In genomic region chr9:127525426-127526188, GRCh38 we compare ENCODE assay signal across 9 cellular contexts.
DNase-seq lines count a peak whose midpoint lies in the region; ATAC-seq and TF ChIP-seq lines count a peak whose summit lies in the region.
"Had no signal": no experiment of that assay in that cellular context is flagged by ENCODE, and none has a peak within 500 bp of the region (broad histone marks: within the 10 kb centered on the region; RNA-seq: fewer than 3 reads in every experiment).

No MANE protein-coding gene starts in this region.

- peaks cover 26% of the 10 kb centered on the region for H3K9me3 Mint-ChIP-seq in activated CD4-positive, alpha-beta T cell treated with anti-CD3 and anti-CD28 coated beads, Interleukin-2, amount 10 ng/mL, durations not matched to agents 7 days and 5 days
- peaks cover 24% of the 10 kb centered on the region for H3K9me3 Mint-ChIP-seq in activated T-helper 1 cell treated with anti-CD3 and anti-CD28 coated beads, Interleukin-12 subunit alpha, Interleukin-12 subunit beta, Interleukin-2, Interleukin-4 antibody, amounts not matched to agents 30 ng/mL and 10 ng/mL and 1 ng/mL, durations not matched to agents 14 hours and 24 hours and 36 hours

- DNase-seq in AG04449 (ENCODE audit: low read depth, low spot score) (no peak), GM20000 (ENCODE audit: low spot score) (no peak), iPS-NIHi7 (ENCODE audit: extremely low spot score) (peak; percentile 52), omental fat pad (ENCODE audit: low spot score) (no peak)
- DNase-seq in activated CD4-positive, alpha-beta T cell treated with anti-CD3 and anti-CD28 coated beads, Interleukin-2, amount 10 ng/mL, durations not matched to agents 7 days and 5 days: peak; percentile 37
- DNase-seq in activated CD4-positive, CD25-positive, alpha-beta regulatory T cell treated with anti-CD3 and anti-CD28 coated beads, Interleukin-2, amount 50 U/mL, for 72 hours: no peak
- DNase-seq in activated T-helper 1 cell treated with anti-CD3 and anti-CD28 coated beads, Interleukin-12 subunit alpha, Interleukin-12 subunit beta, Interleukin-2, Interleukin-4 antibody, amounts not matched to agents 30 ng/mL and 10 ng/mL and 1 ng/mL, durations not matched to agents 14 hours and 24 hours and 36 hours (ENCODE audit: low spot score): no peak

- H3K4me3 ChIP-seq in AG04449 (ENCODE audit: low read depth, low read length): no peak overlapping the region

- H3K4me3 Mint-ChIP-seq in activated CD4-positive, alpha-beta T cell treated with anti-CD3 and anti-CD28 coated beads, Interleukin-2, amount 10 ng/mL, durations not matched to agents 7 days and 5 days: no peak overlapping the region
- H3K4me3 Mint-ChIP-seq in activated T-helper 1 cell treated with anti-CD3 and anti-CD28 coated beads, Interleukin-12 subunit alpha, Interleukin-12 subunit beta, Interleukin-2, Interleukin-4 antibody, amounts not matched to agents 30 ng/mL and 10 ng/mL and 1 ng/mL, durations not matched to agents 14 hours and 24 hours and 36 hours: no peak overlapping the region
- H3K4me3 Mint-ChIP-seq: activated naive CD8-positive, alpha-beta T cell had no signal

- intact Hi-C loops in activated T-helper 1 cell treated with anti-CD3 and anti-CD28 coated beads, Interleukin-12 subunit alpha, Interleukin-12 subunit beta, Interleukin-2, Interleukin-4 antibody, amounts not matched to agents 30 ng/mL and 10 ng/mL and 1 ng/mL, durations not matched to agents 14 hours and 24 hours and 36 hours (cut with micrococcal nuclease): no loop called here

- ATAC-seq in HG03520 (IDR thresholded peaks at IDR 0.05; ENCODE audit: unreplicated experiment) (no peak), omental fat pad (ENCODE audit: low FRiP score) (no peak)

- peak; percentile 62 for TF ChIP-seq CTCF in AG04449 (IDR thresholded peaks at IDR 0.05; ENCODE audit: insufficient read depth, low read length, missing control alignments)
- TF ChIP-seq CTCF in GM20000 (IDR thresholded peaks at IDR 0.05; ENCODE audit: extremely low read depth, missing control alignments): peak; percentile 19
- no peak for TF ChIP-seq CTCF in omental fat pad (IDR thresholded peaks at IDR 0.05)

- CTCF ChIA-PET in AG04449 (lab: Yijun Ruan, JAX): interaction anchor here (0.5 to 4.9 kb wide), 28 partner anchors 9 to 395 kb away, joined by 3 to 89 read pairs (median 5); partner anchors contain the start of genes STXBP1 and TOR2A
- CTCF ChIA-PET in activated CD4-positive, alpha-beta T cell treated with anti-CD3 and anti-CD28 coated beads, Interleukin-2, amount 10 ng/mL, durations not matched to agents 7 days and 5 days (lab: Charles Lee): interaction anchor here (0.6 to 2.6 kb wide), 13 partner anchors 10 to 591 kb away, joined by 3 to 8 read pairs (median 4); partner anchors contain the start of genes STXBP1 and TOR2A

- H3K4me1 Mint-ChIP-seq in activated CD4-positive, alpha-beta T cell treated with anti-CD3 and anti-CD28 coated beads, Interleukin-2, amount 10 ng/mL, durations not matched to agents 7 days and 5 days: peaks cover 3% of the 10 kb centered on the region
- H3K4me1 Mint-ChIP-seq in activated T-helper 1 cell treated with anti-CD3 and anti-CD28 coated beads, Interleukin-12 subunit alpha, Interleukin-12 subunit beta, Interleukin-2, Interleukin-4 antibody, amounts not matched to agents 30 ng/mL and 10 ng/mL and 1 ng/mL, durations not matched to agents 14 hours and 24 hours and 36 hours (ENCODE audit: low read depth): no peaks in the 10 kb centered on the region

- H3K27me3 Mint-ChIP-seq in activated CD4-positive, alpha-beta T cell treated with anti-CD3 and anti-CD28 coated beads, Interleukin-2, amount 10 ng/mL, durations not matched to agents 7 days and 5 days: no peaks in the 10 kb centered on the region
- no peaks in the 10 kb centered on the region for H3K27me3 Mint-ChIP-seq in activated T-helper 1 cell treated with anti-CD3 and anti-CD28 coated beads, Interleukin-12 subunit alpha, Interleukin-12 subunit beta, Interleukin-2, Interleukin-4 antibody, amounts not matched to agents 30 ng/mL and 10 ng/mL and 1 ng/mL, durations not matched to agents 14 hours and 24 hours and 36 hours (ENCODE audit: insufficient read depth)
- H3K27me3 Mint-ChIP-seq: activated naive CD8-positive, alpha-beta T cell had no signal

- H3K27ac Mint-ChIP-seq in activated CD4-positive, alpha-beta T cell treated with anti-CD3 and anti-CD28 coated beads, Interleukin-2, amount 10 ng/mL, durations not matched to agents 7 days and 5 days: no peak overlapping the region
- no peak overlapping the region for H3K27ac Mint-ChIP-seq in activated T-helper 1 cell treated with anti-CD3 and anti-CD28 coated beads, Interleukin-12 subunit alpha, Interleukin-12 subunit beta, Interleukin-2, Interleukin-4 antibody, amounts not matched to agents 30 ng/mL and 10 ng/mL and 1 ng/mL, durations not matched to agents 14 hours and 24 hours and 36 hours
- H3K27ac Mint-ChIP-seq: activated naive CD8-positive, alpha-beta T cell had no signal

- peaks cover 47% of the 10 kb centered on the region for H3K36me3 Mint-ChIP-seq in activated CD4-positive, alpha-beta T cell treated with anti-CD3 and anti-CD28 coated beads, Interleukin-2, amount 10 ng/mL, durations not matched to agents 7 days and 5 days (ENCODE audit: low read depth)
- peaks cover 39% of the 10 kb centered on the region for H3K36me3 Mint-ChIP-seq in activated T-helper 1 cell treated with anti-CD3 and anti-CD28 coated beads, Interleukin-12 subunit alpha, Interleukin-12 subunit beta, Interleukin-2, Interleukin-4 antibody, amounts not matched to agents 30 ng/mL and 10 ng/mL and 1 ng/mL, durations not matched to agents 14 hours and 24 hours and 36 hours (ENCODE audit: low read depth)

- POLR2A ChIA-PET in AG04449 (lab: Yijun Ruan, JAX): interaction anchor here (0.8 to 1.7 kb wide), 4 partner anchors 13 to 82 kb away, joined by 3 to 6 read pairs (median 4); no protein-coding TSS in a partner anchor
- POLR2A ChIA-PET in activated CD4-positive, alpha-beta T cell treated with anti-CD3 and anti-CD28 coated beads, Interleukin-2, amount 10 ng/mL, durations not matched to agents 7 days and 5 days (lab: Charles Lee): no interaction called here

Comparison
In these comparisons a context has a peak if more than half of its experiments do, and no peak if none do; other contexts are left out.
1. DNase-seq: peak in activated CD4-positive, alpha-beta T cell treated with anti-CD3 and anti-CD28 coated beads, Interleukin-2, amount 10 ng/mL, durations not matched to agents 7 days and 5 days (single experiment) and iPS-NIHi7 (single experiment); none in AG04449 (single experiment), GM20000 (single experiment), activated CD4-positive, CD25-positive, alpha-beta regulatory T cell treated with anti-CD3 and anti-CD28 coated beads, Interleukin-2, amount 50 U/mL, for 72 hours (single experiment), omental fat pad (single experiment) and activated T-helper 1 cell treated with anti-CD3 and anti-CD28 coated beads, Interleukin-12 subunit alpha, Interleukin-12 subunit beta, Interleukin-2, Interleukin-4 antibody, amounts not matched to agents 30 ng/mL and 10 ng/mL and 1 ng/mL, durations not matched to agents 14 hours and 24 hours and 36 hours (single experiment).
2. CTCF ChIP-seq: peak in AG04449 (single experiment) and GM20000 (single experiment); none in omental fat pad (0 of 3).